In the genomic region with DNA sequence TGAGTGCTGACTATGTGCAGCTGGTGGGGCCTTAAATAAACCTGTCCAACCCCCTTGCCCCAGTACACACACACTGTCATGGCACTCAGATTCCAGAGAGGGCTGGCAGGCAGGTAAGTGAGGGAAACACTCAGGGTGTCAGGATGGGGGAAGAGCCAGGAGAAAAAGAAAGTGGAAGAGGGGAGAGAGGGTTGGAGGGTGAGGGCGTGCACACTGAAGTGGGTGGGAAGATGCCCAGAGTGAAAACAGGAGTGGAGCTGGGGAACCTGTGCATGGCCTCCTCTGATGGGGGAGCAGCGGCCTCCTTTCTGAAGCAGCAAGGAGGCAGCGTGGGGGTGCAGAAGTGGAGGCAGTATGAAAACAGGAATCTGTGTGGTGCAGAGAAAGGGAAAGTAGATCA, we compare ENCODE assay signal across 17 cellular contexts.
"Had no signal": no experiment of that assay in that cellular context is flagged by ENCODE, and none has a peak within 500 bp of the region (broad histone marks: within the 10 kb centered on the region; RNA-seq: fewer than 3 reads in every experiment).

No MANE protein-coding gene starts in this region.

- H3K4me3 ChIP-seq: body of pancreas, dorsolateral prefrontal cortex, hepatocyte, right lobe of liver, smooth muscle cell, thoracic aorta, upper lobe of left lung had no signal

- DNase-seq: activated B cell treated with CpG ODN at 0.5 μM for 24 hours; activated gamma-delta T cell treated with Interleukin-2 at 50 U/mL for 16 hours; activated T-cell treated with anti-CD3 and anti-CD28 coated beads, Interleukin-2, amount 50 U/mL, for 72 hours; body of pancreas; dorsolateral prefrontal cortex; left cardiac atrium; mesendoderm; naive thymus-derived CD8-positive, alpha-beta T cell; right lobe of liver; stimulated activated CD4-positive, alpha-beta T cell treated with anti-CD3 and anti-CD28 coated beads, Interleukin-4, amount 100 ng/mL, for 1 hour; SW 1271; upper lobe of left lung had no signal

- H3K27me3 ChIP-seq: body of pancreas, hepatocyte, right lobe of liver, upper lobe of left lung had no signal

- H3K9me3 ChIP-seq: body of pancreas, right lobe of liver, thoracic aorta, upper lobe of left lung had no signal

- H3K4me3 Mint-ChIP-seq: activated B cell treated with CpG ODN at 0.5 μM for 24 hours; T-helper 2 cell treated with Interferon-gamma antibody and Interleukin-4, amounts not matched to agents 5 μg/mL and 100 μg/mL, for 36 hours had no signal

- H3K36me3 Mint-ChIP-seq: naive thymus-derived CD8-positive, alpha-beta T cell had no signal

- H3K27me3 Mint-ChIP-seq: activated B cell treated with CpG ODN at 0.5 μM for 24 hours; naive thymus-derived CD8-positive, alpha-beta T cell had no signal

- H3K9me3 Mint-ChIP-seq: activated B cell treated with CpG ODN at 0.5 μM for 24 hours; naive thymus-derived CD8-positive, alpha-beta T cell had no signal

- H3K36me3 ChIP-seq: right lobe of liver, thoracic aorta, upper lobe of left lung had no signal

- H3K27ac ChIP-seq: body of pancreas, dorsolateral prefrontal cortex, hepatocyte, parathyroid adenoma, right lobe of liver, thoracic aorta, upper lobe of left lung had no signal

- ATAC-seq: body of pancreas; left cardiac atrium; naive thymus-derived CD8-positive, alpha-beta T cell; right lobe of liver had no signal

- H3K27ac Mint-ChIP-seq: activated B cell treated with CpG ODN at 0.5 μM for 24 hours; activated T-cell treated with anti-CD3 and anti-CD28 coated beads, Interleukin-2, amount 50 U/mL, for 72 hours; T-helper 2 cell treated with Interferon-gamma antibody and Interleukin-4, amounts not matched to agents 5 μg/mL and 100 μg/mL, for 36 hours had no signal
